ENCODE assay signal across 8 cellular contexts in genomic region chr19:45340232-45340898, GRCh38. TPM values are rescaled to one million over a fixed set of nuclear protein-coding genes. Genes with fewer than 3 reads are reported as not detected.
DNase-seq lines count a peak whose midpoint lies in the region; ATAC-seq and TF ChIP-seq lines count a peak whose summit lies in the region.

Gene KLC3, plus strand, starts transcription at chr19:45340750. Its CDS starts 4,792 bp downstream, at chr19:45345542.

- H3K4me3 ChIP-seq in retinal pigment epithelial cell (ENCODE audit: low read length), result peak within 1 kb of the TSS; percentile 46

- ATAC-seq in Right ventricle myocardium superior (ENCODE audit: poor library complexity), result peak; percentile 29
- ATAC-seq in Right ventricle myocardium inferior, result no peak
- ATAC-seq in esophagus mucosa, result peak; percentile 63
- ATAC-seq in HG03469 (IDR thresholded peaks at IDR 0.05; ENCODE audit: unreplicated experiment), result no peak

- intact Hi-C loops in Right ventricle myocardium superior (cut with DNase I), result loop anchor here (10.0 kb wide), 1 partner anchor 436 kb away; the partner anchor contains the start of gene APOE
- intact Hi-C loops in Right ventricle myocardium inferior (cut with DNase I), result loop anchor here (10.0 kb wide), 1 partner anchor 136 kb away; no protein-coding TSS in a partner anchor

- no peak for DNase-seq in Right ventricle myocardium superior
- DNase-seq in Right ventricle myocardium inferior (ENCODE audit: missing footprints), result no peak
- peak; percentile 30 for DNase-seq in activated CD4-positive, alpha-beta T cell treated with anti-CD3 and anti-CD28 coated beads, Interleukin-2, amount 50 U/mL, for 1 hour
- no peak for DNase-seq in retinal pigment epithelial cell (ENCODE audit: low read depth)
- DNase-seq in inferior parietal cortex (ENCODE audit: extremely low spot score), result no peak
- no peak for DNase-seq in ureter (ENCODE audit: low spot score)

- TF ChIP-seq CTCF in retinal pigment epithelial cell (conservative IDR thresholded peaks at IDR 0.05; ENCODE audit: low read depth, low read length), result no peak

RNA-seq across cellular contexts. Expression of gene KLC3, which starts in this region (rescaled TPM):
- total RNA-seq in Right ventricle myocardium superior (not detected), Right ventricle myocardium inferior (not detected), esophagus mucosa (17.5 TPM), ureter (1.3 TPM)

Comparison
In these comparisons a context has a peak if more than half of its experiments do, and no peak if none do; other contexts are left out.
1. Peak in ATAC-seq in Right ventricle myocardium superior; RNA of the gene not detected or under 1 TPM.